ENCODE assay signal across 13 cellular contexts in genomic region chr7:22147113-22147512, GRCh38.
DNase-seq lines count a peak whose midpoint lies in the region; ATAC-seq and TF ChIP-seq lines count a peak whose summit lies in the region.
"Had no signal": no experiment of that assay in that cellular context is flagged by ENCODE, and none has a peak within 500 bp of the region (broad histone marks: within the 10 kb centered on the region; RNA-seq: fewer than 3 reads in every experiment).

No MANE protein-coding gene starts in this region.

- intact Hi-C loops in right cardiac atrium (cut with DNase I) (no loop called here), Right ventricle myocardium inferior (cut with DNase I) (loop anchor here (10.0 kb wide), 1 partner anchor 58 kb away; no protein-coding TSS in a partner anchor), right lobe of liver (cut with DNase I) (no loop called here), upper lobe of right lung (cut with DNase I) (no loop called here)
- intact Hi-C loops in activated CD8-positive, alpha-beta T cell treated with anti-CD3 and anti-CD28 coated beads for 36 hours (cut with micrococcal nuclease), result no loop called here

- no peak for TF ChIP-seq POLR2A in right lobe of liver (IDR thresholded peaks at IDR 0.05)

- no peaks in the 10 kb centered on the region for H3K9me3 ChIP-seq in right cardiac atrium (ENCODE audit: control insufficient read depth, low read length)
- H3K9me3 ChIP-seq in right lobe of liver, result no peaks in the 10 kb centered on the region
- H3K9me3 ChIP-seq in upper lobe of right lung, result no peaks in the 10 kb centered on the region
- H3K9me3 ChIP-seq: SJSA1 had no signal

- CTCF ChIA-PET in activated CD8-positive, alpha-beta T cell treated with anti-CD3 and anti-CD28 coated beads for 36 hours (lab: Charles Lee), result no interaction called here

- 57% methylated on average over 9 of the region's 9 CpGs for WGBS in right cardiac atrium
- WGBS in right lobe of liver (ENCODE audit: insufficient coverage, low coverage, low lambda C conversion rate, missing lambda C conversion rate), result 37% methylated on average over 9 of the region's 9 CpGs

- POLR2A ChIA-PET in activated CD8-positive, alpha-beta T cell treated with anti-CD3 and anti-CD28 coated beads for 36 hours (lab: Charles Lee), result no interaction called here

- H3K4me3 Mint-ChIP-seq in activated CD8-positive, alpha-beta T cell treated with anti-CD3 and anti-CD28 coated beads for 36 hours, result no peak overlapping the region
- H3K4me3 Mint-ChIP-seq in osteocyte (ENCODE audit: unreplicated experiment), result no peak overlapping the region
- H3K4me3 Mint-ChIP-seq: effector memory CD8-positive, alpha-beta T cell had no signal

- no peaks in the 10 kb centered on the region for H3K9me3 Mint-ChIP-seq in activated CD8-positive, alpha-beta T cell treated with anti-CD3 and anti-CD28 coated beads for 36 hours
- H3K9me3 Mint-ChIP-seq in osteocyte (ENCODE audit: unreplicated experiment), result no peaks in the 10 kb centered on the region
- H3K9me3 Mint-ChIP-seq: CD14-positive monocyte; effector memory CD8-positive, alpha-beta T cell had no signal

- peaks cover 2% of the 10 kb centered on the region for H3K4me1 ChIP-seq in right cardiac atrium (ENCODE audit: control insufficient read depth, insufficient read depth, low read length)
- peaks cover 0 to 9% (median 0%) of the 10 kb centered on the region in 4 donors for H3K4me1 ChIP-seq in right lobe of liver
- H3K4me1 ChIP-seq in upper lobe of right lung, result peaks cover 20% of the 10 kb centered on the region
- H3K4me1 ChIP-seq: SJSA1 had no signal

- H3K36me3 ChIP-seq in right lobe of liver, result peaks cover 0 to 12% (median 4%) of the 10 kb centered on the region in 4 donors
- peaks cover 85% of the 10 kb centered on the region for H3K36me3 ChIP-seq in upper lobe of right lung
- H3K36me3 ChIP-seq: SJSA1 had no signal

- H3K27ac Mint-ChIP-seq in activated CD8-positive, alpha-beta T cell treated with anti-CD3 and anti-CD28 coated beads for 36 hours, result no peak overlapping the region
- H3K27ac Mint-ChIP-seq in osteocyte (ENCODE audit: unreplicated experiment), result no peak overlapping the region
- H3K27ac Mint-ChIP-seq: effector memory CD8-positive, alpha-beta T cell had no signal

- H3K4me3 ChIP-seq in right cardiac atrium (ENCODE audit: low read length) (peak overlapping the region; percentile 5), right lobe of liver (peak overlapping the region in 2 of 3 donors; percentile 17 to 39), upper lobe of right lung (no peak overlapping the region)
- H3K4me3 ChIP-seq: SJSA1 had no signal

- no peaks in the 10 kb centered on the region for H3K36me3 Mint-ChIP-seq in activated CD8-positive, alpha-beta T cell treated with anti-CD3 and anti-CD28 coated beads for 36 hours (ENCODE audit: low read depth)
- H3K36me3 Mint-ChIP-seq in osteocyte (ENCODE audit: unreplicated experiment), result no peaks in the 10 kb centered on the region
- H3K36me3 Mint-ChIP-seq: CD14-positive monocyte had no signal

- peak in 1 of 2 donors; percentile 31 for ATAC-seq in right cardiac atrium
- ATAC-seq in Right ventricle myocardium inferior, result no peak
- ATAC-seq in activated CD8-positive, alpha-beta T cell treated with anti-CD3 and anti-CD28 coated beads for 36 hours, result peak; percentile 56
- ATAC-seq in right lobe of liver, result peak; percentile 86 to 94 (median 90)
- ATAC-seq in upper lobe of right lung, result peak; percentile 28
- ATAC-seq in HG02588 (IDR thresholded peaks at IDR 0.05; ENCODE audit: unreplicated experiment), result no peak
- ATAC-seq: effector memory CD8-positive, alpha-beta T cell; HCT116 had no signal

- H3K27ac ChIP-seq in right cardiac atrium (ENCODE audit: low read length) (no peak overlapping the region), right lobe of liver (peak overlapping the region; percentile 15 to 33 (median 28)), upper lobe of right lung (no peak overlapping the region)
- H3K27ac ChIP-seq: SJSA1 had no signal

- H3K27me3 ChIP-seq in right cardiac atrium (ENCODE audit: control insufficient read depth, insufficient read depth) (no peaks in the 10 kb centered on the region), right lobe of liver (no peaks in the 10 kb centered on the region), upper lobe of right lung (no peaks in the 10 kb centered on the region)

- peaks cover 10% of the 10 kb centered on the region for H3K4me1 Mint-ChIP-seq in activated CD8-positive, alpha-beta T cell treated with anti-CD3 and anti-CD28 coated beads for 36 hours (ENCODE audit: low read depth)
- H3K4me1 Mint-ChIP-seq in osteocyte (ENCODE audit: unreplicated experiment), result peaks cover 2% of the 10 kb centered on the region

- DNase-seq in right cardiac atrium, result no peak
- DNase-seq in Right ventricle myocardium inferior (ENCODE audit: missing footprints), result no peak
- peak; percentile 37 for DNase-seq in activated CD8-positive, alpha-beta T cell treated with anti-CD3 and anti-CD28 coated beads for 36 hours
- peak; percentile 45 to 64 (median 63) for DNase-seq in right lobe of liver
- DNase-seq in upper lobe of right lung, result no peak
- no peak for DNase-seq in osteocyte (ENCODE audit: extremely low spot score, unreplicated experiment)
- DNase-seq in NCI-H510A (lab: John Stamatoyannopoulos, UW), result no peak
- DNase-seq: effector memory CD8-positive, alpha-beta T cell; NCI-H146 had no signal

- H3K27me3 Mint-ChIP-seq in activated CD8-positive, alpha-beta T cell treated with anti-CD3 and anti-CD28 coated beads for 36 hours, result no peaks in the 10 kb centered on the region
- peaks cover 4% of the 10 kb centered on the region for H3K27me3 Mint-ChIP-seq in osteocyte (ENCODE audit: unreplicated experiment)

- TF ChIP-seq CTCF in activated CD8-positive, alpha-beta T cell treated with anti-CD3 and anti-CD28 coated beads for 36 hours (IDR thresholded peaks at IDR 0.05), result no peak
- TF ChIP-seq CTCF in right lobe of liver (IDR thresholded peaks at IDR 0.05), result no peak
- TF ChIP-seq CTCF in upper lobe of right lung (IDR thresholded peaks at IDR 0.05), result no peak
- TF ChIP-seq CTCF in osteocyte (IDR thresholded peaks at IDR 0.05), result no peak

Comparison
In these comparisons a context has a peak if more than half of its experiments do, and no peak if none do; other contexts are left out.
1. ATAC-seq: peak in activated CD8-positive, alpha-beta T cell treated with anti-CD3 and anti-CD28 coated beads for 36 hours (single experiment), right lobe of liver (4 of 4) and upper lobe of right lung (single experiment); none in Right ventricle myocardium inferior (single experiment) and HG02588 (single experiment).
2. DNase-seq: peak in activated CD8-positive, alpha-beta T cell treated with anti-CD3 and anti-CD28 coated beads for 36 hours (single experiment) and right lobe of liver (3 of 3); none in right cardiac atrium (0 of 3), Right ventricle myocardium inferior (single experiment), upper lobe of right lung (single experiment), osteocyte (single experiment) and NCI-H510A (single experiment).
3. H3K27ac ChIP-seq: peak in right lobe of liver (3 of 3); none in right cardiac atrium (single experiment) and upper lobe of right lung (single experiment).